1 cellular context compared by ENCODE assay signal in genomic region chr7:44934510-44934909, GRCh38.
TF ChIP-seq lines count a peak whose summit lies in the region.
"Not testable (repeated sequence)": the region's sequence is repeated elsewhere in the genome, so short reads cannot be mapped to it uniquely, and the experiment has no call there.

No MANE protein-coding gene starts in this region.

TF ChIP-seq in K562, 482 proteins besides CTCF, POLR2A, EP300 and RAD21:
- TF ChIP-seq TAL1 (IDR thresholded peaks at IDR 0.05) (peak; percentile 43; the same call in 1 of the 2 replicates), KDM1A (IDR thresholded peaks at IDR 0.05) (peak; percentile 83 to 88), CBFA2T2 (conservative IDR thresholded peaks at IDR 0.05) (peak; percentile 57), TEAD4 (IDR thresholded peaks at IDR 0.05; ENCODE audit: low read length) (peak; percentile 52), CEBPB (tag; IDR thresholded peaks at IDR 0.05) (peak; percentile 85), BHLHE40 (IDR thresholded peaks at IDR 0.05; ENCODE audit: low read length) (peak; percentile 61; the same call in 1 of the 2 replicates), CBFA2T3 (IDR thresholded peaks at IDR 0.05) (peak; percentile 81), GATA2 (CRISPR knock-in tag; IDR thresholded peaks at IDR 0.05) (0 out of 2 replicates have a peak, but pooled peaks have one; percentile 26), CEBPG (tag; conservative IDR thresholded peaks at IDR 0.05 in 1 of 2, IDR thresholded peaks at IDR 0.05 in 1 of 2) (peak; percentile 50 to 74), TCF3 (CRISPR knock-in tag; IDR thresholded peaks at IDR 0.05) (peak; percentile 31), ARID1B (IDR thresholded peaks at IDR 0.05) (peak; percentile 42), NCOR1 (IDR thresholded peaks at IDR 0.05) (peak; percentile 46; the same call in 1 of the 2 replicates), DPF2 (IDR thresholded peaks at IDR 0.05) (0 out of 2 replicates have a peak, but pooled peaks have one; percentile 29), RCOR1 (IDR thresholded peaks at IDR 0.05; ENCODE audit: borderline replicate concordance in 1 of 2, low read depth in 2 of 2, low read length in 2 of 2) (peak in 1 of 2 experiments; percentile 54; a peak in 1 of 4 replicates), SMARCE1 (IDR thresholded peaks at IDR 0.05) (0 out of 2 replicates have a peak, but pooled peaks have one; percentile 17), HDAC2 (IDR thresholded peaks at IDR 0.05) (0 out of 2 replicates have a peak, but pooled peaks have one; percentile 30), TRIM24 (IDR thresholded peaks at IDR 0.05) (peak in 1 of 2 experiments; percentile 46; a peak in 1 of 4 replicates), L3MBTL2 (IDR thresholded peaks at IDR 0.05) (peak; percentile 21; the same call in 1 of the 2 replicates), HES1 (IDR thresholded peaks at IDR 0.05; ENCODE audit: low read depth) (peak; percentile 57; the same call in 1 of the 2 replicates)
- not testable (repeated sequence) for TF ChIP-seq TEAD4 (CRISPR knock-in tag; IDR thresholded peaks at IDR 0.05; ENCODE audit: borderline replicate concordance); CEBPG (CRISPR knock-in tag; IDR thresholded peaks at IDR 0.05)
